ENCODE assay signal across 9 cellular contexts in genomic region chr6:161439093-161439492, GRCh38.
A peak's percentile ranks its signal among the peaks of the same experiment; 100 is the strongest.
DNase-seq lines count a peak whose midpoint lies in the region; ATAC-seq and TF ChIP-seq lines count a peak whose summit lies in the region.
"Had no signal": no experiment of that assay in that cellular context is flagged by ENCODE, and none has a peak within 500 bp of the region (broad histone marks: within the 10 kb centered on the region; RNA-seq: fewer than 3 reads in every experiment).

No MANE protein-coding gene starts in this region.

- no peak for TF ChIP-seq CTCF in brain (conservative IDR thresholded peaks at IDR 0.05)
- no peak for TF ChIP-seq CTCF in CD8-positive, alpha-beta T cell (IDR thresholded peaks at IDR 0.05)
- TF ChIP-seq CTCF in H9 (conservative IDR thresholded peaks at IDR 0.05), result no peak

- H3K18ac ChIP-seq in H9 (ENCODE audit: insufficient read length, low read depth, low read length), result no peak overlapping the region

- H3K36me3 ChIP-seq in CD8-positive, alpha-beta memory T cell (ENCODE audit: insufficient read depth, low read length), result no peaks in the 10 kb centered on the region
- no peaks in the 10 kb centered on the region for H3K36me3 ChIP-seq in CD8-positive, alpha-beta T cell (ENCODE audit: insufficient read depth, low read length)

- intact Hi-C loops in CD8-positive, alpha-beta T cell (cut with DNase I, micrococcal nuclease), result no loop called here

- no peak overlapping the region for H2AFZ ChIP-seq in H9 (ENCODE audit: low read length)

- no peak overlapping the region for H3K4me3 Mint-ChIP-seq in CD8-positive, alpha-beta memory T cell
- H3K4me3 Mint-ChIP-seq in brain, result peak overlapping the region in 4 of 5 experiments; percentile 58 to 82 (median 66)
- no peak overlapping the region for H3K4me3 Mint-ChIP-seq in CD8-positive, alpha-beta T cell
- H3K4me3 Mint-ChIP-seq in activated naive CD4-positive, alpha-beta T cell treated with anti-CD3 and anti-CD28 coated beads, Interleukin-2, amount 10 ng/mL, durations not matched to agents 7 days and 5 days, result no peak overlapping the region
- H3K4me3 Mint-ChIP-seq in H9, result no peak overlapping the region
- H3K4me3 Mint-ChIP-seq: neural crest cell had no signal

- H3K9ac ChIP-seq in H9 (ENCODE audit: extremely low read depth, insufficient read length, low read length), result no peak overlapping the region

- H3K9me3 Mint-ChIP-seq in CD8-positive, alpha-beta memory T cell, result no peaks in the 10 kb centered on the region
- H3K9me3 Mint-ChIP-seq in brain, result peaks cover 0 to 7% (median 4%) of the 10 kb centered on the region in 5 experiments
- H3K9me3 Mint-ChIP-seq in CD8-positive, alpha-beta T cell, result no peaks in the 10 kb centered on the region
- H3K9me3 Mint-ChIP-seq in activated naive CD4-positive, alpha-beta T cell treated with anti-CD3 and anti-CD28 coated beads, Interleukin-2, amount 10 ng/mL, durations not matched to agents 7 days and 5 days, result no peaks in the 10 kb centered on the region
- H3K9me3 Mint-ChIP-seq in H9, result no peaks in the 10 kb centered on the region
- H3K9me3 Mint-ChIP-seq: neural crest cell had no signal

- no peak overlapping the region for H3K4ac ChIP-seq in H9 (ENCODE audit: low read depth, low read length)

- H3K4me3 ChIP-seq in CD8-positive, alpha-beta memory T cell (ENCODE audit: low read length), result no peak overlapping the region
- H3K4me3 ChIP-seq in CD8-positive, alpha-beta T cell (ENCODE audit: low read depth, low read length), result no peak overlapping the region

- no peak for DNase-seq in CD8-positive, alpha-beta memory T cell
- DNase-seq in NCI-H2107 treated with DMSO at 0.1 percent for 48 hours (lab: John Stamatoyannopoulos, UW; ENCODE audit: unreplicated experiment), result peak; percentile 14
- DNase-seq in middle frontal gyrus (ENCODE audit: extremely low spot score, low spot score), result peak; percentile 82
- no peak for DNase-seq in CD8-positive, alpha-beta T cell
- no peak for DNase-seq in activated naive CD4-positive, alpha-beta T cell treated with anti-CD3 and anti-CD28 coated beads, Interleukin-2, amount 10 ng/mL, durations not matched to agents 7 days and 5 days
- no peak for DNase-seq in H9

- H3K56ac ChIP-seq in H9 (ENCODE audit: insufficient read length, low read depth, low read length), result no peak overlapping the region

- no peaks in the 10 kb centered on the region for H3K79me2 ChIP-seq in H9 (ENCODE audit: insufficient read depth, low read length)

- H3K27me3 ChIP-seq in CD8-positive, alpha-beta memory T cell (ENCODE audit: insufficient read depth, low read length, poor library complexity, severe bottlenecking), result no peaks in the 10 kb centered on the region
- no peaks in the 10 kb centered on the region for H3K27me3 ChIP-seq in CD8-positive, alpha-beta T cell (ENCODE audit: insufficient read depth, low read length)
- no peaks in the 10 kb centered on the region for H3K27me3 ChIP-seq in H9 (ENCODE audit: insufficient read depth, low read length)

- no peak overlapping the region for H2BK15ac ChIP-seq in H9 (ENCODE audit: low read depth, low read length)

- CTCF ChIA-PET in CD8-positive, alpha-beta memory T cell (lab: Charles Lee), result no interaction called here
- CTCF ChIA-PET in CD8-positive, alpha-beta T cell (lab: Charles Lee), result interaction anchor here (2.8 kb wide), 1 partner anchor 20 kb away, joined by 10 read pairs; no protein-coding TSS in a partner anchor
- CTCF ChIA-PET in activated naive CD4-positive, alpha-beta T cell treated with anti-CD3 and anti-CD28 coated beads, Interleukin-2, amount 10 ng/mL, durations not matched to agents 7 days and 5 days (lab: Charles Lee), result interaction anchor here (2.3 kb wide), 1 partner anchor 21 kb away, joined by 9 read pairs; no protein-coding TSS in a partner anchor

- no CpG with 5 or more reads among the region's 12 CpGs for WGBS in H9 (ENCODE audit: extremely low coverage, insufficient read length, low lambda C conversion rate)

- H2BK12ac ChIP-seq in H9 (ENCODE audit: insufficient read length, low read depth, low read length), result no peak overlapping the region

- no peaks in the 10 kb centered on the region for H3K4me1 ChIP-seq in CD8-positive, alpha-beta memory T cell (ENCODE audit: insufficient read depth, low read length)
- no peaks in the 10 kb centered on the region for H3K4me1 ChIP-seq in CD8-positive, alpha-beta T cell (ENCODE audit: insufficient read depth, low read length)
- peaks cover 1% of the 10 kb centered on the region; the same call in 1 of the 2 replicates for H3K4me1 ChIP-seq in H9 (ENCODE audit: insufficient read depth, low read length)

- H3K27ac Mint-ChIP-seq in CD8-positive, alpha-beta memory T cell, result no peak overlapping the region
- peak overlapping the region; percentile 76 to 98 (median 97) for H3K27ac Mint-ChIP-seq in brain
- no peak overlapping the region for H3K27ac Mint-ChIP-seq in CD8-positive, alpha-beta T cell
- H3K27ac Mint-ChIP-seq in activated naive CD4-positive, alpha-beta T cell treated with anti-CD3 and anti-CD28 coated beads, Interleukin-2, amount 10 ng/mL, durations not matched to agents 7 days and 5 days, result no peak overlapping the region
- H3K27ac Mint-ChIP-seq in H9, result no peak overlapping the region

- no peaks in the 10 kb centered on the region for H3K79me1 ChIP-seq in H9 (ENCODE audit: insufficient read depth, low read depth, low read length, poor library complexity, severe bottlenecking)

- peaks cover 4 to 14% of the 10 kb centered on the region in 2 donors for H3K27me3 Mint-ChIP-seq in CD8-positive, alpha-beta memory T cell
- H3K27me3 Mint-ChIP-seq in brain, result no peaks in the 10 kb centered on the region
- H3K27me3 Mint-ChIP-seq in CD8-positive, alpha-beta T cell (ENCODE audit: low read depth), result no peaks in the 10 kb centered on the region
- no peaks in the 10 kb centered on the region for H3K27me3 Mint-ChIP-seq in activated naive CD4-positive, alpha-beta T cell treated with anti-CD3 and anti-CD28 coated beads, Interleukin-2, amount 10 ng/mL, durations not matched to agents 7 days and 5 days
- peaks cover 23% of the 10 kb centered on the region for H3K27me3 Mint-ChIP-seq in H9 (ENCODE audit: low read depth)

- H4K91ac ChIP-seq in H9 (ENCODE audit: insufficient read length, low read depth, low read length), result no peak overlapping the region

- H3K4me1 Mint-ChIP-seq in CD8-positive, alpha-beta memory T cell, result no peaks in the 10 kb centered on the region
- H3K4me1 Mint-ChIP-seq in brain (peaks cover 89% of the 10 kb centered on the region), H9 (peaks cover 32 to 49% of the 10 kb centered on the region in 2 experiments)
- H3K4me1 Mint-ChIP-seq in CD8-positive, alpha-beta T cell (ENCODE audit: low read depth), result no peaks in the 10 kb centered on the region
- no peaks in the 10 kb centered on the region for H3K4me1 Mint-ChIP-seq in activated naive CD4-positive, alpha-beta T cell treated with anti-CD3 and anti-CD28 coated beads, Interleukin-2, amount 10 ng/mL, durations not matched to agents 7 days and 5 days

- H3K27ac ChIP-seq in CD8-positive, alpha-beta memory T cell (ENCODE audit: low read depth, low read length), result peak overlapping the region; percentile 6
- no peak overlapping the region for H3K27ac ChIP-seq in CD8-positive, alpha-beta T cell (ENCODE audit: low read depth, low read length)
- no peak overlapping the region for H3K27ac ChIP-seq in H9 (ENCODE audit: insufficient read length, low read depth, low read length)

- H4K8ac ChIP-seq in H9 (replicated peaks; ENCODE audit: insufficient read length, low read depth, low read length), result no peak overlapping the region

- H3K14ac ChIP-seq in H9 (ENCODE audit: insufficient read depth, low read length), result no peak overlapping the region

- H3K23ac ChIP-seq in H9 (ENCODE audit: insufficient read length, low read depth, low read length), result no peak overlapping the region

- no peak overlapping the region for H3K4me2 ChIP-seq in H9 (ENCODE audit: insufficient read depth, insufficient read length, low read length)

- H3K23me2 ChIP-seq in H9 (ENCODE audit: insufficient read length, low read depth, low read length, poor library complexity, severe bottlenecking), result no peaks in the 10 kb centered on the region

- no peak overlapping the region for H4K5ac ChIP-seq in H9 (ENCODE audit: insufficient read length, low read depth, low read length)

- H3K9me3 ChIP-seq in CD8-positive, alpha-beta memory T cell (ENCODE audit: low read length), result no peaks in the 10 kb centered on the region
- H3K9me3 ChIP-seq in CD8-positive, alpha-beta T cell (ENCODE audit: low read length), result no peaks in the 10 kb centered on the region
- H3K9me3 ChIP-seq in H9 (ENCODE audit: control insufficient read depth, low read depth, low read length), result no peaks in the 10 kb centered on the region

- POLR2A ChIA-PET in CD8-positive, alpha-beta memory T cell (lab: Charles Lee), result no interaction called here
- POLR2A ChIA-PET in CD8-positive, alpha-beta T cell (lab: Charles Lee), result no interaction called here

- H2BK5ac ChIP-seq in H9 (ENCODE audit: insufficient read length, low read length), result no peak overlapping the region

- no peak overlapping the region for H3T11ph ChIP-seq in H9 (ENCODE audit: low read length)

- H4K20me1 ChIP-seq in H9 (ENCODE audit: control insufficient read depth, insufficient read depth, insufficient read length), result no peaks in the 10 kb centered on the region

- no peak overlapping the region for H2AK5ac ChIP-seq in H9 (ENCODE audit: insufficient read length, low read length)

- no peak for ATAC-seq in CD8-positive, alpha-beta T cell
- no peak for ATAC-seq in GM18517 (IDR thresholded peaks at IDR 0.05; ENCODE audit: unreplicated experiment)

- H2BK120ac ChIP-seq in H9 (ENCODE audit: low read depth, low read length, poor library complexity, severe bottlenecking), result no peak overlapping the region

- no peaks in the 10 kb centered on the region for H3K36me3 Mint-ChIP-seq in CD8-positive, alpha-beta memory T cell
- H3K36me3 Mint-ChIP-seq in brain (peaks cover 3% of the 10 kb centered on the region), H9 (ENCODE audit: insufficient read depth in 1 of 3, low read depth in 3 of 3) (no peaks in the 10 kb centered on the region)
- no peaks in the 10 kb centered on the region for H3K36me3 Mint-ChIP-seq in CD8-positive, alpha-beta T cell
- H3K36me3 Mint-ChIP-seq in activated naive CD4-positive, alpha-beta T cell treated with anti-CD3 and anti-CD28 coated beads, Interleukin-2, amount 10 ng/mL, durations not matched to agents 7 days and 5 days, result no peaks in the 10 kb centered on the region

- no peak overlapping the region for H2BK20ac ChIP-seq in H9 (ENCODE audit: low read depth, low read length, poor library complexity, severe bottlenecking)

Comparison
In these comparisons a context has a peak if more than half of its experiments do, and no peak if none do; other contexts are left out.
1. DNase-seq: peak in NCI-H2107 treated with DMSO at 0.1 percent for 48 hours (single experiment) and middle frontal gyrus (single experiment); none in CD8-positive, alpha-beta memory T cell (0 of 5), CD8-positive, alpha-beta T cell (0 of 7), activated naive CD4-positive, alpha-beta T cell treated with anti-CD3 and anti-CD28 coated beads, Interleukin-2, amount 10 ng/mL, durations not matched to agents 7 days and 5 days (single experiment) and H9 (single experiment).
2. H3K27ac Mint-ChIP-seq: peak in brain (5 of 5); none in CD8-positive, alpha-beta memory T cell (0 of 8), CD8-positive, alpha-beta T cell (single experiment), activated naive CD4-positive, alpha-beta T cell treated with anti-CD3 and anti-CD28 coated beads, Interleukin-2, amount 10 ng/mL, durations not matched to agents 7 days and 5 days (single experiment) and H9 (0 of 3).
3. H3K4me3 Mint-ChIP-seq: peak in brain (4 of 5); none in CD8-positive, alpha-beta memory T cell (0 of 7), CD8-positive, alpha-beta T cell (single experiment), activated naive CD4-positive, alpha-beta T cell treated with anti-CD3 and anti-CD28 coated beads, Interleukin-2, amount 10 ng/mL, durations not matched to agents 7 days and 5 days (single experiment) and H9 (0 of 2).